In the genomic region with DNA sequence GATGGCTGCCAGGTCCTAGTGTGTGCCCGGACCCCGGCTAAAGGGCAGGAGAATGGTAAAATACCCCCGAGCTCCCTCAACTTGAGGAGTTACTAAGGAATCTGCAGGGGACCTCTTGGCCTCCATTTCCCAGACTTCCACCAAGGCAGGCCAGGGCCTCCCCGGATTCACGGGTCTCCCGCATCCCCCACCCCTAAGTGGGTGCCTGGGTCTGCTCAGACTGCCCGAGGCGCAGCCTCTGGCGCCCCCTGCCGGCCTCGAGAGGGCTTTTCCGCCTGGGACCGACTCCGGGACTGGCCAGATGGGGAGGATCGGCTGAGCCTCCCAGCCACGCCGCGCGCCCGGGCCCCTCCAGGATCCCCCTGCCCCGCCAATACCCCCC, we compare ENCODE assay signal across 1 cellular context.
TF ChIP-seq lines count a peak whose summit lies in the region.

No MANE protein-coding gene starts in this region.

TF ChIP-seq in HepG2, 621 proteins besides CTCF, POLR2A, EP300 and RAD21 (continued from another document):
- TF ChIP-seq ZNF235 (CRISPR knock-in tag; IDR thresholded peaks at IDR 0.05; ENCODE audit: borderline replicate concordance) (no peak), RBM39 (IDR thresholded peaks at IDR 0.05; ENCODE audit: low read depth, low read length, poor library complexity, severe bottlenecking) (no peak), HOXA3 (CRISPR knock-in tag; IDR thresholded peaks at IDR 0.05) (no peak), MYC (CRISPR knock-in tag; IDR thresholded peaks at IDR 0.05; ENCODE audit: borderline replicate concordance) (0 out of 2 replicates have a peak, but pooled peaks have one; percentile 29), NFKB2 (CRISPR knock-in tag; IDR thresholded peaks at IDR 0.05; ENCODE audit: borderline replicate concordance) (no peak), ZNF546 (CRISPR knock-in tag; conservative IDR thresholded peaks at IDR 0.05) (0 out of 2 replicates have a peak, but pooled peaks have one; percentile 48), CBFB (CRISPR knock-in tag; IDR thresholded peaks at IDR 0.05) (no peak), ZNF589 (CRISPR knock-in tag; conservative IDR thresholded peaks at IDR 0.05) (no peak), GFI1 (CRISPR knock-in tag; IDR thresholded peaks at IDR 0.05; ENCODE audit: borderline replicate concordance) (no peak), HNRNPH1 (optimal IDR thresholded peaks at IDR 0.05; ENCODE audit: low read depth, low read length) (no peak)
- TF ChIP-seq, protein P1, sequence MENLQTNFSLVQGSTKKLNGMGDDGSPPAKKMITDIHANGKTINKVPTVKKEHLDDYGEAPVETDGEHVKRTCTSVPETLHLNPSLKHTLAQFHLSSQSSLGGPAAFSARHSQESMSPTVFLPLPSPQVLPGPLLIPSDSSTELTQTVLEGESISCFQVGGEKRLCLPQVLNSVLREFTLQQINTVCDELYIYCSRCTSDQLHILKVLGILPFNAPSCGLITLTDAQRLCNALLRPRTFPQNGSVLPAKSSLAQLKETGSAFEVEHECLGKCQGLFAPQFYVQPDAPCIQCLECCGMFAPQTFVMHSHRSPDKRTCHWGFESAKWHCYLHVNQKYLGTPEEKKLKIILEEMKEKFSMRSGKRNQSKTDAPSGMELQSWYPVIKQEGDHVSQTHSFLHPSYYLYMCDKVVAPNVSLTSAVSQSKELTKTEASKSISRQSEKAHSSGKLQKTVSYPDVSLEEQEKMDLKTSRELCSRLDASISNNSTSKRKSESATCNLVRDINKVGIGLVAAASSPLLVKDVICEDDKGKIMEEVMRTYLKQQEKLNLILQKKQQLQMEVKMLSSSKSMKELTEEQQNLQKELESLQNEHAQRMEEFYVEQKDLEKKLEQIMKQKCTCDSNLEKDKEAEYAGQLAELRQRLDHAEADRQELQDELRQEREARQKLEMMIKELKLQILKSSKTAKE (CRISPR knock-in tag; IDR thresholded peaks at IDR 0.05; ENCODE audit: borderline replicate concordance), result no peak
- TF ChIP-seq, protein P2, sequence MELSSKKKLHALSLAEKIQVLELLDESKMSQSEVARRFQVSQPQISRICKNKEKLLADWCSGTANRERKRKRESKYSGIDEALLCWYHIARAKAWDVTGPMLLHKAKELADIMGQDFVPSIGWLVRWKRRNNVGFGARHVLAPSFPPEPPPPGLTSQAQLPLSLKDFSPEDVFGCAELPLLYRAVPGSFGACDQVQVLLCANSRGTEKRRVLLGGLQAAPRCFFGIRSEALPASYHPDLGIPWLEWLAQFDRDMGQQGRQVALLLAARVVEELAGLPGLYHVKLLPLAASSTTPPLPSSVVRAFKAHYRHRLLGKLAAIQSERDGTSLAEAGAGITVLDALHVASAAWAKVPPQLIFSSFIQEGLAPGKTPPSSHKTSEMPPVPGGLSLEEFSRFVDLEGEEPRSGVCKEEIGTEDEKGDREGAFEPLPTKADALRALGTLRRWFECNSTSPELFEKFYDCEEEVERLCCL (CRISPR knock-in tag; IDR thresholded peaks at IDR 0.05; ENCODE audit: borderline replicate concordance), result no peak
